Comparison of ENCODE assay signal across 23 cellular contexts in genomic region chr17:4690745-4691144, GRCh38. TPM values are rescaled to one million over a fixed set of nuclear protein-coding genes. Genes with fewer than 3 reads are reported as not detected.
DNase-seq lines count a peak whose midpoint lies in the region; ATAC-seq, FAIRE-seq and TF ChIP-seq lines count a peak whose summit lies in the region.
"Had no signal": no experiment of that assay in that cellular context is flagged by ENCODE, and none has a peak within 500 bp of the region (broad histone marks: within the 10 kb centered on the region; RNA-seq: fewer than 3 reads in every experiment).

No MANE protein-coding gene starts in this region.

- intact Hi-C loops in pancreas (cut with DNase I), result no loop called here

- no peak overlapping the region for H3K4me3 Mint-ChIP-seq in activated naive CD8-positive, alpha-beta T cell
- H3K4me3 Mint-ChIP-seq in activated naive CD8-positive, alpha-beta T cell treated with anti-CD3 and anti-CD28 coated beads for 36 hours, result no peak overlapping the region
- H3K4me3 Mint-ChIP-seq in central memory CD8-positive, alpha-beta T cell, result no peak overlapping the region
- H3K4me3 Mint-ChIP-seq: CD4-positive, alpha-beta T cell; H9 had no signal

- TF ChIP-seq CTCF in pancreas (IDR thresholded peaks at IDR 0.05), result no peak

- ATAC-seq in central memory CD8-positive, alpha-beta T cell (replicated peaks; ENCODE audit: extremely low read depth, poor library complexity, severe bottlenecking), result no peak
- ATAC-seq in pancreas (peak in 3 of 4 donors; percentile 42 to 70 (median 48)), HG03280 (IDR thresholded peaks at IDR 0.05; ENCODE audit: unreplicated experiment) (no peak)
- ATAC-seq: GM12878 had no signal

- H3K4me1 Mint-ChIP-seq in activated naive CD8-positive, alpha-beta T cell (ENCODE audit: low read depth), result peaks cover 44% of the 10 kb centered on the region
- H3K4me1 Mint-ChIP-seq in activated naive CD8-positive, alpha-beta T cell treated with anti-CD3 and anti-CD28 coated beads for 36 hours, result peaks cover 30% of the 10 kb centered on the region
- H3K4me1 Mint-ChIP-seq in central memory CD8-positive, alpha-beta T cell, result peaks cover 42% of the 10 kb centered on the region
- H3K4me1 Mint-ChIP-seq: H9 had no signal

- no peak for DNase-seq in activated naive CD8-positive, alpha-beta T cell treated with anti-CD3 and anti-CD28 coated beads for 36 hours
- DNase-seq in central memory CD8-positive, alpha-beta T cell (ENCODE audit: low spot score in 2 of 2), result no peak
- DNase-seq in pancreas (no peak), kidney glomerular epithelial cell (lab: John Stamatoyannopoulos, UW) (no peak), glomerular visceral epithelial cell (ENCODE audit: extremely low spot score) (no peak)
- DNase-seq: CD4-positive, alpha-beta T cell; COR-L47; DND-41; GM23248; H9; Kasumi-1; NCI-H1048; NCI-H1436 treated with DMSO at 0.1 percent for 48 hours; NCI-H1930; NCI-H226; NCI-H510A treated with DMSO at 0.1 percent for 48 hours; NCI-H774; NK-92 treated with Interleukin-12 subunit alpha and Interleukin-12 subunit beta, amount 100 ng/mL, for 24 hours; SHP77 treated with DMSO at 0.1 percent for 48 hours had no signal

- H3K36me3 ChIP-seq in pancreas, result peaks cover 0 to 9% (median 0%) of the 10 kb centered on the region in 3 donors

- H3K27ac ChIP-seq in pancreas, result no peak overlapping the region
- H3K27ac ChIP-seq: GM23248, RWPE1 had no signal

- H3K27me3 ChIP-seq in pancreas, result no peaks in the 10 kb centered on the region

- H3K36me3 Mint-ChIP-seq in activated naive CD8-positive, alpha-beta T cell, result peaks cover 17% of the 10 kb centered on the region
- peaks cover 50% of the 10 kb centered on the region for H3K36me3 Mint-ChIP-seq in activated naive CD8-positive, alpha-beta T cell treated with anti-CD3 and anti-CD28 coated beads for 36 hours
- peaks cover 32% of the 10 kb centered on the region for H3K36me3 Mint-ChIP-seq in central memory CD8-positive, alpha-beta T cell (ENCODE audit: insufficient read depth)

- no peak overlapping the region for H3K4me3 ChIP-seq in pancreas
- H3K4me3 ChIP-seq: GM12878, GM23248 had no signal

- no peak for FAIRE-seq in pancreas (lab: Jason Lieb, UNC)
- FAIRE-seq: GM12878 had no signal

- peak overlapping the region; percentile 17 for H3K27ac Mint-ChIP-seq in activated naive CD8-positive, alpha-beta T cell
- no peak overlapping the region for H3K27ac Mint-ChIP-seq in activated naive CD8-positive, alpha-beta T cell treated with anti-CD3 and anti-CD28 coated beads for 36 hours
- H3K27ac Mint-ChIP-seq in central memory CD8-positive, alpha-beta T cell (ENCODE audit: low read depth), result peak overlapping the region; percentile 61
- H3K27ac Mint-ChIP-seq: CD4-positive, alpha-beta T cell had no signal

- WGBS in pancreas, 2 donors, result 67 to 72% methylated on average over 2 of the region's 2 CpGs

- no peaks in the 10 kb centered on the region for H3K9me3 ChIP-seq in pancreas

- H3K4me1 ChIP-seq in pancreas, result no peaks in the 10 kb centered on the region

- no peaks in the 10 kb centered on the region for H3K9me3 Mint-ChIP-seq in activated naive CD8-positive, alpha-beta T cell (ENCODE audit: low read depth)
- no peaks in the 10 kb centered on the region for H3K9me3 Mint-ChIP-seq in activated naive CD8-positive, alpha-beta T cell treated with anti-CD3 and anti-CD28 coated beads for 36 hours
- no peaks in the 10 kb centered on the region for H3K9me3 Mint-ChIP-seq in central memory CD8-positive, alpha-beta T cell
- H3K9me3 Mint-ChIP-seq: CD4-positive, alpha-beta T cell; H9 had no signal

- no peaks in the 10 kb centered on the region for H3K27me3 Mint-ChIP-seq in activated naive CD8-positive, alpha-beta T cell
- no peaks in the 10 kb centered on the region for H3K27me3 Mint-ChIP-seq in activated naive CD8-positive, alpha-beta T cell treated with anti-CD3 and anti-CD28 coated beads for 36 hours
- no peaks in the 10 kb centered on the region for H3K27me3 Mint-ChIP-seq in central memory CD8-positive, alpha-beta T cell
- H3K27me3 Mint-ChIP-seq: CD4-positive, alpha-beta T cell had no signal

RNA-seq across cellular contexts. Expression of gene PELP1, which starts 13.2 kb away (rescaled TPM):
- 100 to 1,000 TPM; 110 to 122 TPM for total RNA-seq in activated naive CD8-positive, alpha-beta T cell treated with anti-CD3 and anti-CD28 coated beads for 36 hours
- total RNA-seq in pancreas, result 10 to 100 TPM; 15.9 to 31.2 (median 21.5) TPM
- 10 to 100 TPM; 34.6 to 38.0 TPM for polyA plus RNA-seq in pancreas

RNA-seq across cellular contexts. Expression of gene ARRB2, which starts 19.7 kb away (rescaled TPM):
- total RNA-seq in activated naive CD8-positive, alpha-beta T cell treated with anti-CD3 and anti-CD28 coated beads for 36 hours, result 100 to 1,000 TPM; 161 to 170 TPM
- 10 to 100 TPM; 11.2 to 49.6 (median 15.1) TPM for total RNA-seq in pancreas
- polyA plus RNA-seq in pancreas, result 10 to 100 TPM; 21.3 to 22.2 TPM

RNA-seq across cellular contexts. Expression of gene MED11, which starts 40.5 kb away (rescaled TPM):
- 10 to 100 TPM; 18.3 to 21.0 TPM for total RNA-seq in activated naive CD8-positive, alpha-beta T cell treated with anti-CD3 and anti-CD28 coated beads for 36 hours
- 10 to 100 TPM in 4 of 6 donors, 1 to 10 TPM in 2; 8.6 to 11.6 (median 10.7) TPM for total RNA-seq in pancreas
- 10 to 100 TPM; 26.0 to 31.1 TPM for polyA plus RNA-seq in pancreas

RNA-seq across cellular contexts. Expression of gene ZMYND15, which starts 48.9 kb away (rescaled TPM):
- not detected for total RNA-seq in activated naive CD8-positive, alpha-beta T cell treated with anti-CD3 and anti-CD28 coated beads for 36 hours
- 1 to 10 TPM in 2 of 6 donors, under 1 TPM in 4; 0.39 to 3.2 (median 0.69) TPM for total RNA-seq in pancreas
- 1 to 10 TPM; 1.6 to 3.0 TPM for polyA plus RNA-seq in pancreas

RNA-seq across cellular contexts. Expression of gene CXCL16, which starts 49.0 kb away (rescaled TPM):
- 1 to 10 TPM; 2.0 to 3.3 TPM for total RNA-seq in activated naive CD8-positive, alpha-beta T cell treated with anti-CD3 and anti-CD28 coated beads for 36 hours
- total RNA-seq in pancreas, result 10 to 100 TPM in 3 of 6 donors, 1 to 10 TPM in 3; 7.6 to 55.6 (median 10.0) TPM
- polyA plus RNA-seq in pancreas, result 10 to 100 TPM in 1 of 2 donors, 1 to 10 TPM in 1; 7.9 to 12.9 TPM

Comparison
In these comparisons a context has a peak if more than half of its experiments do, and no peak if none do; other contexts are left out.
1. ATAC-seq: peak in pancreas (3 of 4); none in central memory CD8-positive, alpha-beta T cell (single experiment) and HG03280 (single experiment).